21 cellular contexts compared by ENCODE assay signal in the genomic region with DNA sequence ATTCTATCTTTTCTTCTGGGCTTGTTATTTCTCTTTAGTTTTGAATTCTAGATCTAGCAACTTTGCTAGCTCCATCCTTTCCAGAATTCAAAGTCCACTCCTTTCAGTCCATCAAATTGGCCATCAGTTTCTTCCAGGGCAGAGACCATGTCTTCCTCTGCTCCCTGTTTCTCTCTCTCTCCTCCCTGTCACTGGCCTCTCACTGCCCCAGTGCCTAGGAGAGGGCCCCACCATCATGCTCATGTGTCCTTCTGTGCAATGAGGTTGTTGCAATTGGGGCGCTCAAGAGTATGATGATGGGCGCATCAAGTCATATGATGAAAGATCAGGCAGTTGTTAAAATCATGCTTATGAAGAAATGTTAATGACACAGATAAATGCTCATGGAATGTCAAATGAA.
"Had no signal": no experiment of that assay in that cellular context is flagged by ENCODE, and none has a peak within 500 bp of the region (broad histone marks: within the 10 kb centered on the region; RNA-seq: fewer than 3 reads in every experiment).

No MANE protein-coding gene starts in this region.

- H3K4me3 ChIP-seq: lower lobe of right lung, pancreas, smooth muscle cell, stomach, testis, tibial artery, uterus had no signal

- DNase-seq: cortex of kidney; effector memory CD8-positive, alpha-beta T cell; erythroblast; hypothalamus; immature natural killer cell; left ventricle myocardium superior; lower lobe of right lung; naive thymus-derived CD8-positive, alpha-beta T cell; nephron progenitor cell; nucleus accumbens; stimulated activated CD4-positive, alpha-beta T cell treated with anti-CD3 and anti-CD28 coated beads, Interleukin-12 subunit alpha, Interleukin-12 subunit beta, amount 100 ng/mL, for 4 hours; stimulated activated CD4-positive, alpha-beta T cell treated with anti-CD3 and anti-CD28 coated beads, Interleukin-1b, Interleukin-23, amount 100 ng/mL, for 48 hours; stimulated activated CD4-positive, alpha-beta T cell treated with anti-CD3 and anti-CD28 coated beads, Interleukin-4, amount 100 ng/mL, for 1 hour; stimulated activated naive CD4-positive, alpha-beta T cell treated with Interleukin-2 at 50 U/mL for 16 hours; stomach; tibial artery; uterus had no signal

- H3K36me3 ChIP-seq: lower lobe of right lung, pancreas, stomach, tibial artery, uterus had no signal

- H3K4me1 ChIP-seq: pancreas, uterus had no signal

- ATAC-seq: effector memory CD8-positive, alpha-beta T cell; left ventricle myocardium superior; lower lobe of right lung; naive thymus-derived CD8-positive, alpha-beta T cell; pancreas; sciatic nerve had no signal

- H3K27ac ChIP-seq: lower lobe of right lung, pancreas, stomach, testis, tibial artery, uterus had no signal

- H3K9me3 ChIP-seq: lower lobe of right lung, testis, tibial artery, uterus had no signal

- H3K4me2 ChIP-seq: smooth muscle cell had no signal

- H3K27me3 ChIP-seq: pancreas, testis, tibial artery, uterus had no signal
